ENCODE assay signal across 21 cellular contexts in the genomic region with DNA sequence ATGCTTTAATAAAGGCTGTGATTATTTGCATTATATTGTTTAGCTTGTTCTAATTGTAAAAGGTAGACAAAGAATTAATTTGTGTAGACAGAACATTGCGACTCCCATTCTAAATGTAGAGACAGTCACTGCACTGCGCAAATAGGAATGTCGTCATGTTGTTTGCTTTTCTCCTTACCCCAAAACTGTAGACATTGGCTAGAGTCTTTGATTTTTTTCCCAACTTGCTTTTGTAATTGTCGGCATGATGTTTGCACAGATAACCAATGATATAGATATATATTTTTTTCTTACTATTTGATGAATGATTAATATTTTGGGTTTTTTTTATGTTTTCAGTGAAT.
DNase-seq lines count a peak whose midpoint lies in the region; ATAC-seq, FAIRE-seq and TF ChIP-seq lines count a peak whose summit lies in the region.
"Had no signal": no experiment of that assay in that cellular context is flagged by ENCODE, and none has a peak within 500 bp of the region (broad histone marks: within the 10 kb centered on the region; RNA-seq: fewer than 3 reads in every experiment).

No MANE protein-coding gene starts in this region.

- no peaks in the 10 kb centered on the region for H3K9me1 ChIP-seq in endothelial cell of umbilical vein (replicated peaks; ENCODE audit: control insufficient read depth, extremely low read depth, insufficient read depth, low read length)

- H3K9me3 ChIP-seq in cardiac muscle cell (ENCODE audit: low read depth) (no peaks in the 10 kb centered on the region), endothelial cell of umbilical vein (replicated peaks; ENCODE audit: control insufficient read depth, insufficient read depth, low read length) (no peaks in the 10 kb centered on the region), stomach (peaks cover 0 to 12% (median 6%) of the 10 kb centered on the region in 4 donors)
- H3K9me3 ChIP-seq: A549 had no signal

- no TSS peak for BruUV-seq in endothelial cell of umbilical vein (replicated peaks; lab: Mats Ljungman, UMichigan)

- H2AFZ ChIP-seq in endothelial cell of umbilical vein (ENCODE audit: low read depth, low read length) = no peak overlapping the region
- H2AFZ ChIP-seq: GM23248 had no signal

- H3K79me2 ChIP-seq in endothelial cell of umbilical vein (ENCODE audit: control insufficient read depth, insufficient read depth, low read length) = peaks cover 3% of the 10 kb centered on the region

- H3K27me3 ChIP-seq in cardiac muscle cell (no peaks in the 10 kb centered on the region), endothelial cell of umbilical vein (ENCODE audit: control insufficient read depth in 2 of 2, insufficient read depth in 2 of 2, low read length in 2 of 2) (no peaks in the 10 kb centered on the region), stomach (peaks cover 0 to 23% (median 0%) of the 10 kb centered on the region in 3 donors)

- H3K27me3 Mint-ChIP-seq in mesothelial cell of epicardium (ENCODE audit: low read depth) = peaks cover 6% of the 10 kb centered on the region
- no peaks in the 10 kb centered on the region for H3K27me3 Mint-ChIP-seq in osteocyte (ENCODE audit: unreplicated experiment)
- H3K27me3 Mint-ChIP-seq: stimulated activated naive CD8-positive, alpha-beta T cell treated with anti-CD3 and anti-CD28 coated beads, Interleukin-15, Interleukin-2, amounts not matched to agents 100 ng/mL and 50 ng/mL, for 24 hours had no signal

- H3K4me1 Mint-ChIP-seq in mesothelial cell of epicardium = peaks cover 23% of the 10 kb centered on the region
- H3K4me1 Mint-ChIP-seq in osteocyte (ENCODE audit: unreplicated experiment) = no peaks in the 10 kb centered on the region

- H3K27ac ChIP-seq in cardiac muscle cell (peak overlapping the region; percentile 99), endothelial cell of umbilical vein (ENCODE audit: insufficient read depth, low read depth, low read length) (no peak overlapping the region), stomach (no peak overlapping the region)
- H3K27ac ChIP-seq: A549, GM23248, left lung, WERI-Rb-1 had no signal

- no peak for TF ChIP-seq EP300 in stomach (IDR thresholded peaks at IDR 0.05)

- CTCF ChIA-PET in endothelial cell of umbilical vein (lab: Charles Lee) = no interaction called here

- H3K4me1 ChIP-seq in cardiac muscle cell (ENCODE audit: low read depth) (peaks cover 15% of the 10 kb centered on the region), endothelial cell of umbilical vein (ENCODE audit: control insufficient read depth, extremely low read depth, insufficient read depth, low read length) (peaks cover 8% of the 10 kb centered on the region), stomach (no peaks in the 10 kb centered on the region)
- H3K4me1 ChIP-seq: A549, left lung had no signal

- FAIRE-seq in endothelial cell of umbilical vein (lab: Jason Lieb, UNC) = no peak
- FAIRE-seq: A549, G401.6 had no signal

- WGBS in stomach, 5 donors = 37 to 60% (median 54%) methylated on average over 4 of the region's 4 CpGs

- ATAC-seq in Right ventricle myocardium inferior (no peak), GM21528 (IDR thresholded peaks at IDR 0.05; ENCODE audit: low FRiP score, unreplicated experiment) (no peak)
- ATAC-seq in activated naive CD4-positive, alpha-beta T cell treated with anti-CD3 and anti-CD28 coated beads, Interleukin-2, amount 50 U/mL, for 72 hours = no peak
- ATAC-seq: A549, left lung had no signal

- H3K4me3 Mint-ChIP-seq in mesothelial cell of epicardium = peak overlapping the region; percentile 71
- no peak overlapping the region for H3K4me3 Mint-ChIP-seq in osteocyte (ENCODE audit: unreplicated experiment)
- H3K4me3 Mint-ChIP-seq: activated CD4-positive, alpha-beta memory T cell treated with anti-CD3 and anti-CD28 coated beads for 36 hours; stimulated activated naive CD8-positive, alpha-beta T cell treated with anti-CD3 and anti-CD28 coated beads, Interleukin-15, Interleukin-2, amounts not matched to agents 100 ng/mL and 50 ng/mL, for 24 hours; T-helper 1 cell treated with Interleukin-12 subunit alpha and Interleukin-12 subunit beta and Interleukin-4 antibody, amounts not matched to agents 30 μg/mL and 1 μg/mL, for 36 hours had no signal

- TF ChIP-seq CTCF in cardiac muscle cell (IDR thresholded peaks at IDR 0.05; ENCODE audit: low read depth, low read length) (no peak), endothelial cell of umbilical vein (IDR thresholded peaks at IDR 0.05; ENCODE audit: extremely low read depth in 1 of 2, insufficient read depth in 1 of 2, low read depth in 1 of 2, low read length in 2 of 2) (no peak), mesothelial cell of epicardium (IDR thresholded peaks at IDR 0.05; ENCODE audit: unreplicated experiment) (no peak), osteocyte (IDR thresholded peaks at IDR 0.05) (no peak), stomach (IDR thresholded peaks at IDR 0.05) (no peak)

- H3K36me3 ChIP-seq in cardiac muscle cell = no peaks in the 10 kb centered on the region
- H3K36me3 ChIP-seq in endothelial cell of umbilical vein (ENCODE audit: control insufficient read depth in 2 of 2, extremely low read depth in 1 of 2, insufficient read depth in 2 of 2, low read length in 2 of 2) = no peaks in the 10 kb centered on the region
- no peaks in the 10 kb centered on the region for H3K36me3 ChIP-seq in stomach
- H3K36me3 ChIP-seq: left lung, WERI-Rb-1 had no signal

- H3K36me3 Mint-ChIP-seq in mesothelial cell of epicardium (no peaks in the 10 kb centered on the region), osteocyte (ENCODE audit: unreplicated experiment) (no peaks in the 10 kb centered on the region)
- peaks cover 0 to 8% of the 10 kb centered on the region in 2 donors for H3K36me3 Mint-ChIP-seq in activated naive CD4-positive, alpha-beta T cell treated with anti-CD3 and anti-CD28 coated beads, Interleukin-2, amount 50 U/mL, for 72 hours
- H3K36me3 Mint-ChIP-seq: activated CD4-positive, alpha-beta memory T cell treated with anti-CD3 and anti-CD28 coated beads for 36 hours had no signal

- peak overlapping the region; percentile 83 for H3K4me3 ChIP-seq in cardiac muscle cell
- H3K4me3 ChIP-seq in endothelial cell of umbilical vein (replicated peaks in 1 of 3; ENCODE audit: insufficient read depth in 1 of 3, low read depth in 1 of 3, low read length in 3 of 3) = peak overlapping the region; percentile 10 to 44 (median 11)
- peak overlapping the region in 1 of 4 donors; percentile 14 for H3K4me3 ChIP-seq in stomach
- H3K4me3 ChIP-seq: A549, GM23248, left lung had no signal

- H4K20me1 ChIP-seq in endothelial cell of umbilical vein (replicated peaks; ENCODE audit: control insufficient read depth, extremely low read depth, insufficient read depth, low read length) = no peaks in the 10 kb centered on the region

- peak overlapping the region; percentile 21 for H3K4me2 ChIP-seq in endothelial cell of umbilical vein (ENCODE audit: insufficient read depth, low read length)
- H3K4me2 ChIP-seq: A549 had no signal

- H3K9ac ChIP-seq in endothelial cell of umbilical vein (replicated peaks; ENCODE audit: extremely low read depth, insufficient read depth, low read length) = peak overlapping the region; percentile 55
- H3K9ac ChIP-seq: GM23248 had no signal

- intact Hi-C loops in Right ventricle myocardium inferior (cut with DNase I) = loop anchor here (5.0 kb wide), 1 partner anchor 100 kb away; no protein-coding TSS in a partner anchor
- intact Hi-C loops in endothelial cell of umbilical vein (cut with micrococcal nuclease) = no loop called here
- intact Hi-C loops in stomach (cut with DNase I; ENCODE audit: low total_unique reads) = no loop called here

- POLR2A ChIA-PET in endothelial cell of umbilical vein (lab: Charles Lee) = no interaction called here

- H3K27ac Mint-ChIP-seq in mesothelial cell of epicardium (peak overlapping the region; percentile 74), osteocyte (ENCODE audit: unreplicated experiment) (no peak overlapping the region)
- no peak overlapping the region for H3K27ac Mint-ChIP-seq in activated naive CD4-positive, alpha-beta T cell treated with anti-CD3 and anti-CD28 coated beads, Interleukin-2, amount 50 U/mL, for 72 hours
- H3K27ac Mint-ChIP-seq: activated CD4-positive, alpha-beta memory T cell treated with anti-CD3 and anti-CD28 coated beads for 36 hours; stimulated activated naive CD8-positive, alpha-beta T cell treated with anti-CD3 and anti-CD28 coated beads, Interleukin-15, Interleukin-2, amounts not matched to agents 100 ng/mL and 50 ng/mL, for 24 hours; T-helper 1 cell treated with Interleukin-12 subunit alpha and Interleukin-12 subunit beta and Interleukin-4 antibody, amounts not matched to agents 30 μg/mL and 1 μg/mL, for 36 hours had no signal

- H3K9me3 Mint-ChIP-seq in mesothelial cell of epicardium = peaks cover 15% of the 10 kb centered on the region
- H3K9me3 Mint-ChIP-seq in osteocyte (ENCODE audit: unreplicated experiment) = peaks cover 40% of the 10 kb centered on the region
- peaks cover 4 to 8% of the 10 kb centered on the region in 2 donors for H3K9me3 Mint-ChIP-seq in activated naive CD4-positive, alpha-beta T cell treated with anti-CD3 and anti-CD28 coated beads, Interleukin-2, amount 50 U/mL, for 72 hours

- DNase-seq in cardiac muscle cell (ENCODE audit: low read depth in 1 of 2, low spot score in 1 of 2) (peak in 1 of 2 donors; percentile 10), Right ventricle myocardium inferior (ENCODE audit: missing footprints) (no peak), endothelial cell of umbilical vein (ENCODE audit: low read depth, low spot score) (peak; percentile 33), mesothelial cell of epicardium (ENCODE audit: low spot score in 2 of 2, unreplicated experiment in 2 of 2) (no peak), osteocyte (ENCODE audit: extremely low spot score, unreplicated experiment) (no peak), stomach (no peak)
- no peak for DNase-seq in activated naive CD4-positive, alpha-beta T cell treated with anti-CD3 and anti-CD28 coated beads, Interleukin-2, amount 50 U/mL, for 72 hours (ENCODE audit: low spot score in 2 of 2)
- DNase-seq: activated CD4-positive, alpha-beta memory T cell treated with anti-CD3 and anti-CD28 coated beads for 36 hours; DMS 273 treated with DMSO at 0.1 percent for 48 hours; foreskin melanocyte; GM23248; left lung; NCI-H1436; NCI-H2227 treated with DMSO at 0.1 percent for 48 hours; SIG-M5; WERI-Rb-1 had no signal

- dilution Hi-C loops in endothelial cell of umbilical vein (cut with MboI; ENCODE audit: extremely low pct_ligation_motif_present, low sequenced_read_pairs) = no loop called here

- no peak for TF ChIP-seq POLR2A in endothelial cell of umbilical vein (IDR thresholded peaks at IDR 0.05; ENCODE audit: low read depth, low read length)
- TF ChIP-seq POLR2A in stomach (IDR thresholded peaks at IDR 0.05) = no peak

TF ChIP-seq in endothelial cell of umbilical vein, 7 proteins besides CTCF, POLR2A, EP300 and RAD21 (continues in another document):
- TF ChIP-seq POLR2AphosphoS5 (IDR thresholded peaks at IDR 0.05; ENCODE audit: insufficient read depth, low read depth, low read length) (no peak), FOS (IDR thresholded peaks at IDR 0.05; ENCODE audit: borderline replicate concordance, insufficient read depth, low read length) (no peak), EZH2 (IDR thresholded peaks at IDR 0.05; ENCODE audit: borderline replicate concordance, low read depth, low read length, severe bottlenecking) (no peak), MYC (IDR thresholded peaks at IDR 0.05; ENCODE audit: low read depth, low read length) (no peak)
